ENCODE assay signal across 28 cellular contexts in the genomic region with DNA sequence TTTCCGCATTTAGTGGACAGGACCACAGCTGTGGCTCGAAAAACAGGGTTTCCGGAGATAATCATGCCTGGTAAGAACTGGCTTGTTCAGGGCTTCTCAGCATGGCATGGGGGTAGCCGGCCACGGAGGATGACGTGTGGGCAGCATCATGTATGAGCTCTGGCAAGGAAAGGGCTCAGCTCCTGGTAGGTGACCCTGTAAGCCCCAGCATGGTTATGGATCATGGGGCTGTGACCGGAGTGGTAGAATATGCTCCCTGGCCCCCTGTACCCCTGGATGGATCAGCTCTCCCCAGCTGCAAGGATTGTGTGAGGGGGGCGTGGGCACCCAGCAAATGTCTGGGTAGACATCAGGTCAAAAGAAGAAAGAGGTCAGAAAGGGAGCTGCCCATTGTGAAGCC.
"Had no signal": no experiment of that assay in that cellular context is flagged by ENCODE, and none has a peak within 500 bp of the region (broad histone marks: within the 10 kb centered on the region; RNA-seq: fewer than 3 reads in every experiment).

No MANE protein-coding gene starts in this region.

- H3K27ac ChIP-seq: neural progenitor cell, ovary, parathyroid adenoma, psoas muscle, right lobe of liver, sigmoid colon, skin epidermis, spleen, suprapubic skin, testis, tibial artery, transverse colon, upper lobe of right lung, uterus had no signal

- H3K9ac ChIP-seq: neural progenitor cell, parathyroid adenoma had no signal

- H3K4me1 ChIP-seq: neural progenitor cell, parathyroid adenoma, psoas muscle, right lobe of liver, spleen, testis, upper lobe of right lung, uterus had no signal

- H3K4me2 ChIP-seq: neural progenitor cell, smooth muscle cell had no signal

- DNase-seq: natural killer cell; occipital lobe; ovary; psoas muscle; right cardiac atrium; right lobe of liver; sigmoid colon; spleen; stimulated activated CD4-positive, alpha-beta T cell treated with anti-CD3 and anti-CD28 coated beads, Interleukin-12 subunit alpha, Interleukin-12 subunit beta, amount 100 ng/mL, for 4 hours; stimulated activated CD4-positive, alpha-beta T cell treated with anti-CD3 and anti-CD28 coated beads, Interleukin-1b, Interleukin-23, amount 100 ng/mL, for 48 hours; stimulated activated CD4-positive, alpha-beta T cell treated with anti-CD3 and anti-CD28 coated beads, Interleukin-4, amount 100 ng/mL, for 1 hour; stimulated activated CD4-positive, alpha-beta T cell treated with anti-CD3 and anti-CD28 coated beads, Interleukin-4, amount 100 ng/mL, for 4 hours; stimulated activated CD8-positive, alpha-beta memory T cell treated with anti-CD3 and anti-CD28 coated beads, Interleukin-4, amount 100 ng/mL, for 48 hours; stimulated activated naive CD4-positive, alpha-beta T cell; stimulated activated naive CD8-positive, alpha-beta T cell treated with anti-CD3 and anti-CD28 coated beads, Interleukin-15, amount 100 ng/mL, for 72 hours; stimulated activated naive CD8-positive, alpha-beta T cell treated with anti-CD3 and anti-CD28 coated beads, Interleukin-15, Interleukin-2, amounts not matched to agents 100 U/mL and 50 U/mL, for 24 hours; substantia nigra; testis; tibial artery; transverse colon; upper lobe of right lung; uterus had no signal

- H3K9me3 ChIP-seq: ovary, psoas muscle, right lobe of liver, sigmoid colon, spleen, suprapubic skin, testis, tibial artery, transverse colon, upper lobe of right lung, uterus had no signal

- H3K79me2 ChIP-seq: parathyroid adenoma had no signal

- H3K27me3 ChIP-seq: neural progenitor cell, ovary, right lobe of liver, sigmoid colon, spleen, suprapubic skin, testis, tibial artery, transverse colon, upper lobe of right lung, uterus had no signal

- H3K4me3 ChIP-seq: neural progenitor cell, ovary, psoas muscle, right lobe of liver, sigmoid colon, skin epidermis, smooth muscle cell, spleen, suprapubic skin, testis, tibial artery, transverse colon, upper lobe of right lung, uterus had no signal

- H3K36me3 ChIP-seq: neural progenitor cell, ovary, uterus had no signal

- H2AFZ ChIP-seq: neural progenitor cell, parathyroid adenoma had no signal

- ATAC-seq: natural killer cell; psoas muscle; right cardiac atrium; right lobe of liver; stimulated activated memory B cell treated with anti-CD40 and anti-IgM and Interleukin-4, amounts not matched to agents 10 μg/mL and 1 μg/mL and 100 μg/mL, for 72 hours; stimulated activated naive CD8-positive, alpha-beta T cell treated with anti-CD3 and anti-CD28 coated beads, Interleukin-15, amount 100 ng/mL, for 72 hours; stimulated activated naive CD8-positive, alpha-beta T cell treated with anti-CD3 and anti-CD28 coated beads, Interleukin-15, Interleukin-2, amounts not matched to agents 100 U/mL and 50 U/mL, for 24 hours; upper lobe of right lung had no signal
